ENCODE assay signal across 16 cellular contexts in the genomic region with DNA sequence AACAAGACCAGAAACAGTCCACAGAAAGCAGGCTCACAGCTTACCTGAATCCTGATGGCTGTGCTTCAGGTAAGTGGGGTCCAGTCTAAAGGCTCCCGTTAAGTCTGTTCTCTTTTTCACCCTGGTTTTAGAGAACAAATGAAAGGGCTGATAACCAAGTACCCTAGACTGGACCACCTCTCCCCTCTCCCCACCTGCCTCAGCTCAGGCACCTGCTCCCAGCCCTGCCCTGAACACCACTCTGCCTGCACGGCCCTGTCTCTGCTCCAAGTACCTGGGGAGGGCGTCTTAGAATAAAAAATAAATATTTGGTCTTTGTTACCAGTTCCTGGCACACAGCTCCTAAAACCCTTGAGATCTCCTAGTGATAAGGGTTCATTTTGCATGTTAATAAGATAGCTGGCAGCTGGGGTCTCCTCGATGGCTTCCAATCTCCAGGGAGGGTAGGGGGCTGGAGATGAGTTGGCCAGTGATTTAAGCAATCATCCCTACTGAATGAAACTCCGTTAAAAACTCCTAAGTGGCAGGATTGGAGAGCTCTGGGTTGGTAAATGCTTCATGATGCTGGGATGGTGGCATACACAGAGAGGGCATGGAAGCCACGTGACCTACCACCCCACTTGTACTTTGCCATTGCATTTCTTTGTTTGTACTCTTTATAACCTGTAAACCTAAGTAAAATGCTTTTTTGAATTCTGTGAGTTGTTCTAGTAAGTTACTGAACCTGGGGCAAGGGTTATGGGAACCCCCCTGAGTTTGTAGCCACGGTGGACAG.
"Had no signal": no experiment of that assay in that cellular context is flagged by ENCODE, and none has a peak within 500 bp of the region (broad histone marks: within the 10 kb centered on the region; RNA-seq: fewer than 3 reads in every experiment).

No MANE protein-coding gene starts in this region.

- H3K27me3 ChIP-seq: heart left ventricle had no signal

- H3K4me3 ChIP-seq: gastroesophageal sphincter, heart left ventricle, left ventricle myocardium inferior, smooth muscle cell, thoracic aorta had no signal

- DNase-seq: activated CD4-positive, CD25-positive, alpha-beta regulatory T cell treated with anti-CD3 and anti-CD28 coated beads, Interleukin-2, amount 50 U/mL, for 72 hours; activated gamma-delta T cell treated with Interleukin-2 at 50 U/mL for 16 hours; effector CD8-positive, alpha-beta T cell; heart left ventricle; kidney; left ventricle myocardium inferior; mesenchymal stem cell; naive thymus-derived CD4-positive, alpha-beta T cell; stimulated activated CD4-positive, alpha-beta T cell treated with anti-CD3 and anti-CD28 coated beads, Interleukin-4, amount 100 ng/mL, for 4 hours had no signal

- H3K4me2 ChIP-seq: smooth muscle cell had no signal

- H3K27ac ChIP-seq: gastroesophageal sphincter, heart left ventricle, left ventricle myocardium inferior, thoracic aorta had no signal

- H3K4me1 ChIP-seq: gastroesophageal sphincter, heart left ventricle, left ventricle myocardium inferior had no signal

- H3K9me3 ChIP-seq: gastroesophageal sphincter, heart left ventricle, left ventricle myocardium inferior, thoracic aorta had no signal

- H3K36me3 ChIP-seq: gastroesophageal sphincter, heart left ventricle, left ventricle myocardium inferior, thoracic aorta had no signal

- ATAC-seq: activated naive CD4-positive, alpha-beta T cell treated with anti-CD3 and anti-CD28 coated beads, Interleukin-2, amount 50 U/mL, for 72 hours; esophagus mucosa; gastroesophageal sphincter; heart left ventricle; naive thymus-derived CD4-positive, alpha-beta T cell; sciatic nerve; stimulated activated memory B cell treated with anti-CD40 and anti-IgM and Interleukin-4, amounts not matched to agents 10 μg/mL and 1 μg/mL and 100 μg/mL, for 72 hours had no signal
